In the genomic region with DNA sequence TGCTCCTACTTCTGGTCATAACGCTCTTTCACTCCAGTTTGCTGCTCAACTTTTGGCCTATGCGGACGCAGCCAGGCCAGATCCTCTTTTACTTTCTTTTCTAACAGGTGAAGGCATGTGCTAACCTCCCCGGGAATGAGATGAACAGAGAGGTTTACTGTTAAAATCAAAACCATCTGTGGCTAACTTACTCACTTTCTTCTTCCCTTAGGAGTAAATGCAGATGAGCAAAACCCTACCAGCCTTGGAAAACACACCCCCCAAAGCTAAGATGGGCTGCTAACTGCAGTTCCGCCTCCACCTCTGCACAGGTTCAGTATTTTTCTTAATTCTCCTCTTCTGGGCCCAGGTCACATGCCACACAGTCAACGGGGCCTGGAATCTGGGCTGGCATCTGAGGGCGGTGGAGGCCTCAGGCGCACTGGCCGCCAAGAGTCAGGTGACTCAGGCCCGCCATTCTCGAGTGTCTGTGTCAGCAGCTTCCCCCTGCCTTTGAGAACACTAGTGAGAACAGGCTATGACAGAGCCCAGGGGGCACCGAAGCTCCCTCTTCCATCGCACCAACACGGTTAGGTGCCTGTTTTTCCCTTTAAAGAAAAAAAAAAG, we compare ENCODE assay signal across 1 cellular context.
TF ChIP-seq lines count a peak whose summit lies in the region.

No MANE protein-coding gene starts in this region.

TF ChIP-seq in GM12878, 131 proteins besides CTCF, POLR2A, EP300 and RAD21 (continued from another document and continues in another):
- TF ChIP-seq CEBPZ (IDR thresholded peaks at IDR 0.05; ENCODE audit: low read depth, low read length) (no peak), NFIC (IDR thresholded peaks at IDR 0.05; ENCODE audit: low read depth, low read length) (peak; percentile 62; the same call in 1 of the 2 replicates), ETV6 (conservative IDR thresholded peaks at IDR 0.05 in 1 of 2, IDR thresholded peaks at IDR 0.05 in 1 of 2; ENCODE audit: borderline replicate concordance in 1 of 2, low read depth in 1 of 2) (peak in 1 of 2 experiments; percentile 53; a peak in 1 of 4 replicates), STAT1 (conservative IDR thresholded peaks at IDR 0.05) (no peak), MEF2B (IDR thresholded peaks at IDR 0.05; ENCODE audit: partially characterized antibody, poor library complexity, severe bottlenecking) (peak; percentile 41), YY1 (IDR thresholded peaks at IDR 0.05; ENCODE audit: low read depth, low read length) (peak; percentile 61; the same call in 1 of the 2 replicates), NR2C2 (IDR thresholded peaks at IDR 0.05; ENCODE audit: borderline replicate concordance, control insufficient read depth, insufficient read length, low read depth) (no peak), MTA2 (IDR thresholded peaks at IDR 0.05; ENCODE audit: low read depth) (peak; percentile 50), EZH2 (IDR thresholded peaks at IDR 0.05; ENCODE audit: borderline replicate concordance, control insufficient read depth, low read depth, low read length) (no peak), SRF (IDR thresholded peaks at IDR 0.05; ENCODE audit: low read depth in 2 of 2, low read length in 2 of 2) (0 out of 4 replicates have a peak, but pooled peaks of 1 of the 2 experiments have one; percentile 23), JUND (IDR thresholded peaks at IDR 0.05; ENCODE audit: low read depth, low read length) (no peak), SMC3 (IDR thresholded peaks at IDR 0.05; ENCODE audit: borderline replicate concordance, low read length) (no peak), BRCA1 (IDR thresholded peaks at IDR 0.05; ENCODE audit: low read depth, low read length) (no peak), POLR2AphosphoS2 (IDR thresholded peaks at IDR 0.05; ENCODE audit: low read depth, low read length) (no peak), BHLHE40 (IDR thresholded peaks at IDR 0.05; ENCODE audit: borderline replicate concordance in 1 of 2, low read depth in 2 of 2, low read length in 1 of 2) (peak; percentile 69 to 81; a peak in 3 of 4 replicates), IRF4 (IDR thresholded peaks at IDR 0.05; ENCODE audit: low read depth, low read length) (no peak), RELB (IDR thresholded peaks at IDR 0.05; ENCODE audit: low read depth) (peak; percentile 72), TCF3 (IDR thresholded peaks at IDR 0.05; ENCODE audit: borderline replicate concordance, insufficient read depth, low read depth, low read length) (no peak), FOXM1 (IDR thresholded peaks at IDR 0.05; ENCODE audit: low read depth, low read length) (no peak), CHD4 (IDR thresholded peaks at IDR 0.05) (no peak), CHD1 (IDR thresholded peaks at IDR 0.05; ENCODE audit: low read depth, low read length) (no peak), SP1 (IDR thresholded peaks at IDR 0.05; ENCODE audit: low read depth, low read length) (no peak), ZNF274 (IDR thresholded peaks at IDR 0.05; ENCODE audit: insufficient read depth, insufficient read length) (no peak), SMAD1 (IDR thresholded peaks at IDR 0.05; ENCODE audit: low read depth, partially characterized antibody) (no peak), SIX5 (IDR thresholded peaks at IDR 0.05; ENCODE audit: low read depth, low read length, severe bottlenecking) (no peak), PBX3 (IDR thresholded peaks at IDR 0.05; ENCODE audit: insufficient replicate concordance, low read depth, low read length) (no peak), KDM1A (IDR thresholded peaks at IDR 0.05; ENCODE audit: borderline replicate concordance) (no peak), ZNF384 (IDR thresholded peaks at IDR 0.05; ENCODE audit: borderline replicate concordance, low read depth, low read length) (no peak), KLF5 (IDR thresholded peaks at IDR 0.05; ENCODE audit: partially characterized antibody) (no peak), LARP7 (IDR thresholded peaks at IDR 0.05) (no peak), FOS (IDR thresholded peaks at IDR 0.05; ENCODE audit: borderline replicate concordance, extremely low read depth, insufficient read length) (no peak), PML (IDR thresholded peaks at IDR 0.05; ENCODE audit: low read length) (no peak), BMI1 (IDR thresholded peaks at IDR 0.05; ENCODE audit: borderline replicate concordance) (no peak), BCL11A (IDR thresholded peaks at IDR 0.05; ENCODE audit: low read depth, low read length) (0 out of 2 replicates have a peak, but pooled peaks have one; percentile 25), SMAD5 (IDR thresholded peaks at IDR 0.05; ENCODE audit: low read depth) (no peak), ZZZ3 (IDR thresholded peaks at IDR 0.05; ENCODE audit: control insufficient read depth, insufficient read length, low read depth) (no peak), RFX5 (IDR thresholded peaks at IDR 0.05; ENCODE audit: low read depth, low read length) (no peak), TAF1 (IDR thresholded peaks at IDR 0.05; ENCODE audit: borderline replicate concordance, low read depth, low read length) (no peak)
- TF ChIP-seq, protein P1, sequence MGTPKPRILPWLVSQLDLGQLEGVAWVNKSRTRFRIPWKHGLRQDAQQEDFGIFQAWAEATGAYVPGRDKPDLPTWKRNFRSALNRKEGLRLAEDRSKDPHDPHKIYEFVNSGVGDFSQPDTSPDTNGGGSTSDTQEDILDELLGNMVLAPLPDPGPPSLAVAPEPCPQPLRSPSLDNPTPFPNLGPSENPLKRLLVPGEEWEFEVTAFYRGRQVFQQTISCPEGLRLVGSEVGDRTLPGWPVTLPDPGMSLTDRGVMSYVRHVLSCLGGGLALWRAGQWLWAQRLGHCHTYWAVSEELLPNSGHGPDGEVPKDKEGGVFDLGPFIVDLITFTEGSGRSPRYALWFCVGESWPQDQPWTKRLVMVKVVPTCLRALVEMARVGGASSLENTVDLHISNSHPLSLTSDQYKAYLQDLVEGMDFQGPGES (IDR thresholded peaks at IDR 0.05), result no peak
- TF ChIP-seq, protein P2, sequence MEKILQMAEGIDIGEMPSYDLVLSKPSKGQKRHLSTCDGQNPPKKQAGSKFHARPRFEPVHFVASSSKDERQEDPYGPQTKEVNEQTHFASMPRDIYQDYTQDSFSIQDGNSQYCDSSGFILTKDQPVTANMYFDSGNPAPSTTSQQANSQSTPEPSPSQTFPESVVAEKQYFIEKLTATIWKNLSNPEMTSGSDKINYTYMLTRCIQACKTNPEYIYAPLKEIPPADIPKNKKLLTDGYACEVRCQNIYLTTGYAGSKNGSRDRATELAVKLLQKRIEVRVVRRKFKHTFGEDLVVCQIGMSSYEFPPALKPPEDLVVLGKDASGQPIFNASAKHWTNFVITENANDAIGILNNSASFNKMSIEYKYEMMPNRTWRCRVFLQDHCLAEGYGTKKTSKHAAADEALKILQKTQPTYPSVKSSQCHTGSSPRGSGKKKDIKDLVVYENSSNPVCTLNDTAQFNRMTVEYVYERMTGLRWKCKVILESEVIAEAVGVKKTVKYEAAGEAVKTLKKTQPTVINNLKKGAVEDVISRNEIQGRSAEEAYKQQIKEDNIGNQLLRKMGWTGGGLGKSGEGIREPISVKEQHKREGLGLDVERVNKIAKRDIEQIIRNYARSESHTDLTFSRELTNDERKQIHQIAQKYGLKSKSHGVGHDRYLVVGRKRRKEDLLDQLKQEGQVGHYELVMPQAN (conservative IDR thresholded peaks at IDR 0.05), result no peak; the same call in 1 of the 2 replicates
- TF ChIP-seq, protein P3, sequence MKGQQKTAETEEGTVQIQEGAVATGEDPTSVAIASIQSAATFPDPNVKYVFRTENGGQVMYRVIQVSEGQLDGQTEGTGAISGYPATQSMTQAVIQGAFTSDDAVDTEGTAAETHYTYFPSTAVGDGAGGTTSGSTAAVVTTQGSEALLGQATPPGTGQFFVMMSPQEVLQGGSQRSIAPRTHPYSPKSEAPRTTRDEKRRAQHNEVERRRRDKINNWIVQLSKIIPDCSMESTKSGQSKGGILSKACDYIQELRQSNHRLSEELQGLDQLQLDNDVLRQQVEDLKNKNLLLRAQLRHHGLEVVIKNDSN (IDR thresholded peaks at IDR 0.05; ENCODE audit: borderline replicate concordance, extremely low read length, insufficient read depth, low read depth, low read length), result peak; percentile 77
- TF ChIP-seq, protein P4, sequence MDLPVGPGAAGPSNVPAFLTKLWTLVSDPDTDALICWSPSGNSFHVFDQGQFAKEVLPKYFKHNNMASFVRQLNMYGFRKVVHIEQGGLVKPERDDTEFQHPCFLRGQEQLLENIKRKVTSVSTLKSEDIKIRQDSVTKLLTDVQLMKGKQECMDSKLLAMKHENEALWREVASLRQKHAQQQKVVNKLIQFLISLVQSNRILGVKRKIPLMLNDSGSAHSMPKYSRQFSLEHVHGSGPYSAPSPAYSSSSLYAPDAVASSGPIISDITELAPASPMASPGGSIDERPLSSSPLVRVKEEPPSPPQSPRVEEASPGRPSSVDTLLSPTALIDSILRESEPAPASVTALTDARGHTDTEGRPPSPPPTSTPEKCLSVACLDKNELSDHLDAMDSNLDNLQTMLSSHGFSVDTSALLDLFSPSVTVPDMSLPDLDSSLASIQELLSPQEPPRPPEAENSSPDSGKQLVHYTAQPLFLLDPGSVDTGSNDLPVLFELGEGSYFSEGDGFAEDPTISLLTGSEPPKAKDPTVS (IDR thresholded peaks at IDR 0.05; ENCODE audit: low read depth, low read length), result no peak
- TF ChIP-seq, protein P5, sequence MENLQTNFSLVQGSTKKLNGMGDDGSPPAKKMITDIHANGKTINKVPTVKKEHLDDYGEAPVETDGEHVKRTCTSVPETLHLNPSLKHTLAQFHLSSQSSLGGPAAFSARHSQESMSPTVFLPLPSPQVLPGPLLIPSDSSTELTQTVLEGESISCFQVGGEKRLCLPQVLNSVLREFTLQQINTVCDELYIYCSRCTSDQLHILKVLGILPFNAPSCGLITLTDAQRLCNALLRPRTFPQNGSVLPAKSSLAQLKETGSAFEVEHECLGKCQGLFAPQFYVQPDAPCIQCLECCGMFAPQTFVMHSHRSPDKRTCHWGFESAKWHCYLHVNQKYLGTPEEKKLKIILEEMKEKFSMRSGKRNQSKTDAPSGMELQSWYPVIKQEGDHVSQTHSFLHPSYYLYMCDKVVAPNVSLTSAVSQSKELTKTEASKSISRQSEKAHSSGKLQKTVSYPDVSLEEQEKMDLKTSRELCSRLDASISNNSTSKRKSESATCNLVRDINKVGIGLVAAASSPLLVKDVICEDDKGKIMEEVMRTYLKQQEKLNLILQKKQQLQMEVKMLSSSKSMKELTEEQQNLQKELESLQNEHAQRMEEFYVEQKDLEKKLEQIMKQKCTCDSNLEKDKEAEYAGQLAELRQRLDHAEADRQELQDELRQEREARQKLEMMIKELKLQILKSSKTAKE (IDR thresholded peaks at IDR 0.05; ENCODE audit: low read depth, poor library complexity, severe bottlenecking), result peak; percentile 44
